Comparison of ENCODE assay signal across 8 cellular contexts in genomic region chr22:40651563-40652501, GRCh38. TPM values are rescaled to one million over a fixed set of nuclear protein-coding genes. Genes with fewer than 3 reads are reported as not detected.
A peak's percentile ranks its signal among the peaks of the same experiment; 100 is the strongest.
DNase-seq lines count a peak whose midpoint lies in the region; ATAC-seq and TF ChIP-seq lines count a peak whose summit lies in the region.

No MANE protein-coding gene starts in this region.

- peak overlapping the region; percentile 75 for H3K4me3 Mint-ChIP-seq in CD8-positive, alpha-beta T cell
- H3K4me3 Mint-ChIP-seq in MCF 10A (ENCODE audit: unreplicated experiment), result peak overlapping the region; percentile 83

- no peak for TF ChIP-seq CTCF in CD8-positive, alpha-beta T cell (IDR thresholded peaks at IDR 0.05)
- no peak for TF ChIP-seq CTCF in WERI-Rb-1 (IDR thresholded peaks at IDR 0.05; ENCODE audit: low read depth, low read length)
- TF ChIP-seq CTCF in MCF 10A (IDR thresholded peaks at IDR 0.05; ENCODE audit: unreplicated experiment), result no peak

- H3K4me1 ChIP-seq in CD8-positive, alpha-beta T cell (ENCODE audit: insufficient read depth, low read length), result no peaks in the 10 kb centered on the region

- H3K27ac ChIP-seq in CD8-positive, alpha-beta T cell (ENCODE audit: low read depth, low read length), result peak overlapping the region; percentile 48
- H3K27ac ChIP-seq in WERI-Rb-1, result no peak overlapping the region

- POLR2A ChIA-PET in CD8-positive, alpha-beta T cell (lab: Charles Lee), result no interaction called here
- POLR2A ChIA-PET in MCF 10A (lab: Yijun Ruan, JAX), result interaction anchor here (0.6 to 5.6 kb wide), 55 partner anchors 8 to 968 kb away, joined by 3 to 59 read pairs (median 4); partner anchors contain the start of genes MRTFA, SGSM3, SLC25A17 and ST13

- peak; percentile 91 for ATAC-seq in CD8-positive, alpha-beta T cell
- ATAC-seq in HG02759 (IDR thresholded peaks at IDR 0.05; ENCODE audit: unreplicated experiment) (peak; percentile 57), GM19328 (IDR thresholded peaks at IDR 0.05; ENCODE audit: unreplicated experiment) (no peak)

- no peaks in the 10 kb centered on the region for H3K27me3 ChIP-seq in CD8-positive, alpha-beta T cell (ENCODE audit: insufficient read depth, low read length)
- H3K27me3 ChIP-seq in WERI-Rb-1 (ENCODE audit: insufficient read depth, low read depth, severe bottlenecking), result no peaks in the 10 kb centered on the region

- BruUV-seq in MCF 10A (replicated peaks; lab: Mats Ljungman, UMichigan), result TSS peak; percentile 47

- peak; percentile 33 to 78 (median 50) for DNase-seq in CD8-positive, alpha-beta T cell
- peak; percentile 92 for DNase-seq in NCI-H2196 treated with DMSO at 0.1 percent for 48 hours (lab: John Stamatoyannopoulos, UW; ENCODE audit: unreplicated experiment)
- peak; percentile 53 for DNase-seq in WERI-Rb-1
- DNase-seq in MCF 10A (ENCODE audit: unreplicated experiment), result peak; percentile 99
- peak; percentile 99 for DNase-seq in skeletal muscle cell (ENCODE audit: low read depth)

- peak overlapping the region; percentile 80 for H3K27ac Mint-ChIP-seq in CD8-positive, alpha-beta T cell
- H3K27ac Mint-ChIP-seq in MCF 10A (ENCODE audit: low read depth, unreplicated experiment), result peak overlapping the region; percentile 98

- peaks cover 4% of the 10 kb centered on the region for H3K4me1 Mint-ChIP-seq in CD8-positive, alpha-beta T cell (ENCODE audit: low read depth)
- H3K4me1 Mint-ChIP-seq in MCF 10A (ENCODE audit: insufficient read depth, unreplicated experiment), result peaks cover 32% of the 10 kb centered on the region

- no peaks in the 10 kb centered on the region for H3K27me3 Mint-ChIP-seq in CD8-positive, alpha-beta T cell (ENCODE audit: low read depth)
- H3K27me3 Mint-ChIP-seq in MCF 10A (ENCODE audit: insufficient read depth, unreplicated experiment), result no peaks in the 10 kb centered on the region

- H3K36me3 ChIP-seq in CD8-positive, alpha-beta T cell (ENCODE audit: insufficient read depth, low read length), result no peaks in the 10 kb centered on the region
- H3K36me3 ChIP-seq in WERI-Rb-1, result no peaks in the 10 kb centered on the region

- intact Hi-C loops in CD8-positive, alpha-beta T cell (cut with DNase I, micrococcal nuclease), result no loop called here
- intact Hi-C loops in MCF 10A (cut with micrococcal nuclease), result loop anchor here (1.0 to 10.0 kb wide), 4 partner anchors 31 to 243 kb away; partner anchors contain the start of genes ST13 and XPNPEP3

- H3K36me3 Mint-ChIP-seq in CD8-positive, alpha-beta T cell, result no peaks in the 10 kb centered on the region
- no peaks in the 10 kb centered on the region for H3K36me3 Mint-ChIP-seq in MCF 10A (ENCODE audit: insufficient read depth, unreplicated experiment)

- H3K9me3 Mint-ChIP-seq in CD8-positive, alpha-beta T cell, result no peaks in the 10 kb centered on the region
- H3K9me3 Mint-ChIP-seq in MCF 10A (ENCODE audit: unreplicated experiment), result no peaks in the 10 kb centered on the region

- peak overlapping the region; percentile 39 for H3K4me3 ChIP-seq in CD8-positive, alpha-beta T cell (ENCODE audit: low read depth, low read length)
- peak overlapping the region; percentile 32 for H3K4me3 ChIP-seq in WERI-Rb-1 (ENCODE audit: low read depth, low read length)
- peak overlapping the region; percentile 62 for H3K4me3 ChIP-seq in iPS-18c (ENCODE audit: insufficient read depth, low read depth, low read length)
- H3K4me3 ChIP-seq in skeletal muscle cell (ENCODE audit: low read depth, low read length), result peak overlapping the region; percentile 55

- H3K9me3 ChIP-seq in CD8-positive, alpha-beta T cell (ENCODE audit: low read length), result no peaks in the 10 kb centered on the region
- H3K9me3 ChIP-seq in WERI-Rb-1 (ENCODE audit: severe bottlenecking), result no peaks in the 10 kb centered on the region
- peaks cover 2% of the 10 kb centered on the region for H3K9me3 ChIP-seq in iPS-18c (ENCODE audit: control insufficient read depth, insufficient read depth, low read length)

- CTCF ChIA-PET in CD8-positive, alpha-beta T cell (lab: Charles Lee), result interaction anchor here (1.1 to 1.9 kb wide), 6 partner anchors 15 to 216 kb away, joined by 3 to 7 read pairs (median 4); partner anchors contain the start of gene MRTFA
- CTCF ChIA-PET in MCF 10A (lab: Yijun Ruan, JAX), result interaction anchor here (0.6 to 13.5 kb wide), 9 partner anchors 10 to 304 kb away, joined by 3 to 220 read pairs (median 4); no protein-coding TSS in a partner anchor

RNA-seq across cellular contexts. Expression of gene MRTFA, which starts 15.3 kb away (rescaled TPM):
- 10 to 100 TPM; 53.7 to 56.7 TPM for total RNA-seq in CD8-positive, alpha-beta T cell
- total RNA-seq in MCF 10A (2022), result 47.2 and 52.7 TPM in 2 replicates

RNA-seq across cellular contexts. Expression of gene MCHR1, which starts 27.5 kb away (rescaled TPM):
- not detected for total RNA-seq in CD8-positive, alpha-beta T cell
- not detected in 2 replicates for total RNA-seq in MCF 10A (2022)
